Comparison of ENCODE assay signal across 8 cellular contexts in the genomic region with DNA sequence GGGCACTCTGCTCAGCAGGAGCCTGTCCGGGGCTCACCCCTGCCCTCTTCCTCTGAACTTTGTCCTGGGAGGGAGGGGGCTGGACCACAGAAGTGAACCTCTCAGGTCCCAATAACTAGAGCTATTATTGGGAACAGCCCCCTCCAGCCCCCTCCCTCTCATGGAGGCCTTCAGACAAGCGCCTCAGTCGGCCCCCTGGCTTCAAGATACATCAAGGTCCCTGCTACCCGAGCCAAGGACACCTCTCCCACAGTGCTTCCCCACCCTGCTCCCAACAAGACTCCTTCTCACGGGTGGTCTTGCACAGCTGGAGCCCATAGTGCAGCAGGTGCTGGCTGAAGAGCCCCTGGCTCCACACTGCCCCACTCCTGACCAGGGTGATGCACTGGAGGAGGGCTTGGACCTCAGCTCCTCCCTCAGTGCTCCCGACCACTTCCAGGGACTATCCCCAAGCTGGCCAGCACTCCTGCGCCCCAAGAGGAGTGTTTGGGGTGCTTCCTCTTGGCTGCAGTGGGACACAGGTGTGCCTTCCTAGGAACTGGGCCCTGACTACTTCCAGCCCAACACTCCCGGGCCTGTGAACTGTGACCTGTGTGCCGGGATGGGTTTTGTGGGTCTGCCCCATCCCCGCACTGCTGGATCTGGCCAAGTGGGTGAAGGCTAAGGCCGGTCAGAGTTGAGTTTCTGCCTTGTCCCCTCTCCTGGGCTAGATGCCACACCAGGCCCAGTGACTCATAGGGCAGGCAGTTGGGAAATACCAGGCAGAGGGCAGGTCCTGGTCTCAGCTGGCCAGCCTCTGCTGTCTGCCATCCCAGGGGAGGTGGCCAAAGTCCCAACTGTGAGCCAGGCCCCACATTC. TPM values are rescaled to one million over a fixed set of nuclear protein-coding genes. Genes with fewer than 3 reads are reported as not detected.
DNase-seq lines count a peak whose midpoint lies in the region; ATAC-seq and TF ChIP-seq lines count a peak whose summit lies in the region.

No MANE protein-coding gene starts in this region.

- TF ChIP-seq POLR2A in esophagus squamous epithelium (IDR thresholded peaks at IDR 0.05): no peak

- no peaks in the 10 kb centered on the region for H3K9me3 Mint-ChIP-seq in neural crest cell

- DNase-seq in GM12865 (ENCODE audit: low read depth): no peak
- DNase-seq in SK-N-MC (ENCODE audit: low read depth, low spot score): no peak
- DNase-seq in esophagus squamous epithelium (lab: John Stamatoyannopoulos, UW): no peak
- DNase-seq in neural crest cell (ENCODE audit: low read depth, low spot score): no peak
- DNase-seq in NCI-H146 treated with DMSO at 0.1 percent for 48 hours (lab: John Stamatoyannopoulos, UW; ENCODE audit: unreplicated experiment): no peak
- DNase-seq in UCSD-AML1 (lab: John Stamatoyannopoulos, UW; ENCODE audit: unreplicated experiment): no peak

- H3K4me3 ChIP-seq in GM12865 (ENCODE audit: low read depth, low read length) (peak overlapping the region; percentile 65), SK-N-MC (peak overlapping the region; percentile 88), esophagus squamous epithelium (peak overlapping the region; percentile 72 to 96 (median 82))

- peaks cover 26 to 57% (median 34%) of the 10 kb centered on the region in 3 donors for H3K4me1 ChIP-seq in esophagus squamous epithelium

- WGBS in esophagus squamous epithelium, 2 donors: 34 to 38% methylated on average over 4 of the region's 11 CpGs

- peak overlapping the region; percentile 91 for H3K4me3 Mint-ChIP-seq in neural crest cell

- H3K36me3 Mint-ChIP-seq in neural crest cell (ENCODE audit: low read depth): no peaks in the 10 kb centered on the region

- intact Hi-C loops in esophagus squamous epithelium (cut with DNase I): no loop called here

- peaks cover 3% of the 10 kb centered on the region for H3K27me3 Mint-ChIP-seq in neural crest cell (ENCODE audit: low read depth)

- peak overlapping the region; percentile 83 for H3K9ac ChIP-seq in SK-N-MC (ENCODE audit: insufficient read length)

- H3K36me3 ChIP-seq in SK-N-MC (ENCODE audit: insufficient read depth, low read length) (no peaks in the 10 kb centered on the region; the same call in 1 of the 2 replicates), esophagus squamous epithelium (peaks cover 22 to 44% (median 24%) of the 10 kb centered on the region in 3 donors)

- H3K27me3 ChIP-seq in esophagus squamous epithelium: peaks cover 0 to 21% (median 0%) of the 10 kb centered on the region in 4 donors

- H3K27ac ChIP-seq in SK-N-MC (no peak overlapping the region), esophagus squamous epithelium (peak overlapping the region; percentile 92 to 98 (median 96))

- TF ChIP-seq CTCF in GM12865 (IDR thresholded peaks at IDR 0.05; ENCODE audit: insufficient read depth, low read depth, low read length, missing control alignments) (no peak), esophagus squamous epithelium (IDR thresholded peaks at IDR 0.05) (no peak), neural crest cell (conservative IDR thresholded peaks at IDR 0.05) (no peak)

- H3K4me1 Mint-ChIP-seq in neural crest cell: no peaks in the 10 kb centered on the region

- ATAC-seq in GM21529 (IDR thresholded peaks at IDR 0.05; ENCODE audit: unreplicated experiment) (no peak), HG03097 (IDR thresholded peaks at IDR 0.05; ENCODE audit: low FRiP score, unreplicated experiment) (no peak)

- H3K9me3 ChIP-seq in SK-N-MC (ENCODE audit: low read depth, low read length): no peaks in the 10 kb centered on the region
- no peaks in the 10 kb centered on the region for H3K9me3 ChIP-seq in esophagus squamous epithelium

- H3K27ac Mint-ChIP-seq in neural crest cell (ENCODE audit: unreplicated experiment): no peak overlapping the region

RNA-seq across cellular contexts. Expression of a gene that starts 2.2 kb away (rescaled TPM):
- total RNA-seq in esophagus squamous epithelium (10 to 100 TPM; 14.2 to 42.7 (median 26.0) TPM), neural crest cell (27.0 and 34.5 TPM in 2 replicates)

RNA-seq across cellular contexts. Expression of a gene that starts 6.8 kb away (rescaled TPM):
- 1 to 10 TPM in 3 of 4 donors, under 1 TPM in 1; 0.48 to 5.7 (median 3.5) TPM for total RNA-seq in esophagus squamous epithelium
- total RNA-seq in neural crest cell: 1.6 and 2.7 TPM in 2 replicates

RNA-seq across cellular contexts. Expression of a gene that starts 11.1 kb away (rescaled TPM):
- total RNA-seq in esophagus squamous epithelium: 100 to 1,000 TPM; 232 to 871 (median 490) TPM
- 1,810 and 1,830 TPM in 2 replicates for total RNA-seq in neural crest cell

RNA-seq across cellular contexts. Expression of a gene that starts 11.9 kb away (rescaled TPM):
- total RNA-seq in esophagus squamous epithelium (100 to 1,000 TPM in 1 of 4 donors, 10 to 100 TPM in 3; 87.6 to 118 (median 94.0) TPM), neural crest cell (101 and 108 TPM in 2 replicates)

RNA-seq across cellular contexts. Expression of a gene that starts 15.9 kb away (rescaled TPM):
- total RNA-seq in esophagus squamous epithelium (10 to 100 TPM in 3 of 4 donors, 1 to 10 TPM in 1; 9.3 to 14.3 (median 10.6) TPM), neural crest cell (30.7 and 37.9 TPM in 2 replicates)
